In genomic region chr11:69352715-69353325, GRCh38 we compare ENCODE assay signal across 8 cellular contexts. TPM values are rescaled to one million over a fixed set of nuclear protein-coding genes. Genes with fewer than 3 reads are reported as not detected.
DNase-seq lines count a peak whose midpoint lies in the region; ATAC-seq, FAIRE-seq and TF ChIP-seq lines count a peak whose summit lies in the region.

No MANE protein-coding gene starts in this region.

- H3K4me3 ChIP-seq in left lung, result no peak overlapping the region
- H3K4me3 ChIP-seq in uterus, result no peak overlapping the region

- peak; percentile 78 for ATAC-seq in left lung
- no peak for ATAC-seq in HG02571 (IDR thresholded peaks at IDR 0.05; ENCODE audit: unreplicated experiment)
- ATAC-seq in HG02759 (IDR thresholded peaks at IDR 0.05; ENCODE audit: unreplicated experiment), result no peak

- TF ChIP-seq CTCF in left lung (IDR thresholded peaks at IDR 0.05) (no peak), uterus (IDR thresholded peaks at IDR 0.05) (no peak)

- H3K36me3 ChIP-seq in left lung (no peaks in the 10 kb centered on the region), uterus (no peaks in the 10 kb centered on the region)

- no peaks in the 10 kb centered on the region for H3K27me3 ChIP-seq in left lung
- H3K27me3 ChIP-seq in uterus, result no peaks in the 10 kb centered on the region

- no peak overlapping the region for H3K27ac ChIP-seq in left lung
- no peak overlapping the region for H3K27ac ChIP-seq in uterus

- intact Hi-C loops in left lung (cut with DNase I) (no loop called here), uterus (cut with DNase I; ENCODE audit: low total_unique reads) (no loop called here)

- peak; percentile 97 for FAIRE-seq in HTR-8/SVneo (lab: Jason Lieb, UNC)

- H3K9me3 ChIP-seq in left lung, result peaks cover 0 to 7% of the 10 kb centered on the region in 2 donors
- no peaks in the 10 kb centered on the region for H3K9me3 ChIP-seq in uterus

- DNase-seq in A172 (ENCODE audit: low spot score) (peak; percentile 91), HTR-8/SVneo (ENCODE audit: insufficient read length, low spot score) (peak; percentile 30), left lung (no peak), SKM-1 treated with dmso at 0.1 percent for 144 hours (lab: John Stamatoyannopoulos, UW; ENCODE audit: unreplicated experiment) (no peak), uterus (no peak)
- DNase-seq in activated naive CD4-positive, alpha-beta T cell treated with anti-CD3 and anti-CD28 coated beads, Interleukin-2, amount 50 U/mL, for 16 hours, result peak; percentile 64

- peaks cover 7 to 15% of the 10 kb centered on the region in 2 donors for H3K4me1 ChIP-seq in left lung
- H3K4me1 ChIP-seq in uterus, result no peaks in the 10 kb centered on the region

- no peak for TF ChIP-seq POLR2A in uterus (IDR thresholded peaks at IDR 0.05)

RNA-seq across cellular contexts. Expression of gene MYEOV, which starts 58.9 kb away (rescaled TPM):
- 68.7 and 130 TPM in 2 replicates for total RNA-seq in A172 (2014; rRNA removed; shearing (Covaris generic))
- total RNA-seq in left lung (under 1 TPM; 0.47 to 0.85 TPM), uterus (1 to 10 TPM in 1 of 4 donors, under 1 TPM in 1, not detected in 2; 0.35 to 1.4 TPM)

Comparison
In these comparisons a context has a peak if more than half of its experiments do, and no peak if none do; other contexts are left out.
1. DNase-seq: peak in A172 (single experiment), HTR-8/SVneo (single experiment) and activated naive CD4-positive, alpha-beta T cell treated with anti-CD3 and anti-CD28 coated beads, Interleukin-2, amount 50 U/mL, for 16 hours (single experiment); none in left lung (0 of 2), SKM-1 treated with dmso at 0.1 percent for 144 hours (single experiment) and uterus (0 of 2).
2. RNA of gene MYEOV, which starts 58.9 kb away (total RNA-seq): 68.7 to 130 TPM in A172; 0.47 to 0.85 TPM in left lung and 0.35 to 1.4 TPM in uterus; every median in the first group is over 10 times any median in the second.